16 cellular contexts compared by ENCODE assay signal in genomic region chr1:30704765-30705509, GRCh38. TPM values are rescaled to one million over a fixed set of nuclear protein-coding genes. Genes with fewer than 3 reads are reported as not detected.
"Had no signal": no experiment of that assay in that cellular context is flagged by ENCODE, and none has a peak within 500 bp of the region (broad histone marks: within the 10 kb centered on the region; RNA-seq: fewer than 3 reads in every experiment).

No MANE protein-coding gene starts in this region.

- ATAC-seq: stimulated activated memory B cell treated with anti-CD40 and anti-IgM and Interleukin-4, amounts not matched to agents 10 μg/mL and 1 μg/mL and 100 μg/mL, for 72 hours; T-cell had no signal

- H3K4me3 ChIP-seq: left lung, tibial nerve had no signal

- H3K27ac ChIP-seq: left lung, tibial nerve had no signal

- H3K9me3 ChIP-seq: left lung, tibial nerve had no signal

- H3K4me1 ChIP-seq: left lung had no signal

- DNase-seq: activated naive CD4-positive, alpha-beta T cell; activated naive CD8-positive, alpha-beta T cell treated with anti-CD3 and anti-CD28 coated beads, Interleukin-2, amount 10 ng/mL, durations not matched to agents 7 days and 5 days; activated T-cell treated with anti-CD3 and anti-CD28 coated beads for 4 hours; cerebellar nuclear complex; effector memory CD4-positive, alpha-beta T cell; kidney; mesendoderm; stimulated activated CD4-positive, alpha-beta T cell treated with anti-CD3 and anti-CD28 coated beads, Interleukin-12 subunit alpha, Interleukin-12 subunit beta, amount 100 ng/mL, for 4 hours; stimulated activated CD4-positive, alpha-beta T cell treated with anti-CD3 and anti-CD28 coated beads, Interleukin-2, amount 100 ng/mL, for 24 hours; T-cell; T-helper 9 cell had no signal

- H3K36me3 ChIP-seq: left lung, tibial nerve had no signal

RNA-seq across cellular contexts. Expression of gene MATN1, which starts 18.4 kb away (rescaled TPM):
- total RNA-seq: pulmonary artery endothelial cell, tibial nerve had no signal

RNA-seq across cellular contexts. Expression of gene LAPTM5, which starts 52.6 kb away (rescaled TPM):
- total RNA-seq: osteocyte had no signal
